In genomic region chr1:39798859-39799769, GRCh38 we compare ENCODE assay signal across 8 cellular contexts. TPM values are rescaled to one million over a fixed set of nuclear protein-coding genes. Genes with fewer than 3 reads are reported as not detected.
DNase-seq lines count a peak whose midpoint lies in the region; ATAC-seq and TF ChIP-seq lines count a peak whose summit lies in the region.
"Not testable (repeated sequence)": the region's sequence is repeated elsewhere in the genome, so short reads cannot be mapped to it uniquely, and the experiment has no call there.

No MANE protein-coding gene starts in this region.

- peak; percentile 91 for DNase-seq in NCI-H2196 (lab: John Stamatoyannopoulos, UW; ENCODE audit: unreplicated experiment)
- peak; percentile 65 to 84 (median 78) for DNase-seq in activated CD4-positive, CD25-positive, alpha-beta regulatory T cell (lab: John Stamatoyannopoulos, UW)
- DNase-seq in MCF 10A (ENCODE audit: unreplicated experiment), result peak; percentile 58
- DNase-seq in kidney glomerular epithelial cell (lab: John Stamatoyannopoulos, UW), result peak; percentile 83
- DNase-seq in stimulated activated CD4-positive, alpha-beta T cell treated with anti-CD3 and anti-CD28 coated beads, Interleukin-1b, Interleukin-23, amount 100 ng/mL, for 48 hours, result peak; percentile 92

- H3K27ac ChIP-seq in BLaER1, result peak overlapping the region; percentile 71

- not testable (repeated sequence) for H3K9ac ChIP-seq in BLaER1

- CTCF ChIA-PET in MCF 10A (lab: Yijun Ruan, JAX), result interaction anchor here (0.6 to 2.0 kb wide), 10 partner anchors 17 to 374 kb away, joined by 3 to 8 read pairs (median 4); no protein-coding TSS in a partner anchor

- POLR2A ChIA-PET in MCF 10A (lab: Yijun Ruan, JAX), result interaction anchor here (0.7 to 2.1 kb wide), 6 partner anchors 60 to 241 kb away, joined by 3 to 7 read pairs (median 4); partner anchors contain the start of genes MYCL and PPIE

- H3K36me3 ChIP-seq in BLaER1, result not testable (repeated sequence)

- peaks cover 26% of the 10 kb centered on the region for H3K4me1 Mint-ChIP-seq in MCF 10A (ENCODE audit: insufficient read depth, unreplicated experiment)

- H3K27me3 ChIP-seq in BLaER1, result not testable (repeated sequence)

- not testable (repeated sequence) for BruUV-seq in MCF 10A (replicated peaks; lab: Mats Ljungman, UMichigan)

- TF ChIP-seq CTCF in MCF 10A (IDR thresholded peaks at IDR 0.05; ENCODE audit: unreplicated experiment), result not testable (repeated sequence)

- H4K20me1 ChIP-seq in BLaER1, result not testable (repeated sequence)

- H3K4me3 ChIP-seq in BLaER1, result peak overlapping the region; percentile 51

- H3K4me1 ChIP-seq in BLaER1, result peaks cover 23% of the 10 kb centered on the region

- H3K4me2 ChIP-seq in BLaER1, result peak overlapping the region; percentile 58

- H3K36me3 Mint-ChIP-seq in MCF 10A (ENCODE audit: insufficient read depth, unreplicated experiment), result not testable (repeated sequence)

- H3K27ac Mint-ChIP-seq in MCF 10A (ENCODE audit: low read depth, unreplicated experiment), result peak overlapping the region; percentile 78

- H3K4me3 Mint-ChIP-seq in MCF 10A (ENCODE audit: unreplicated experiment), result not testable (repeated sequence)

- H3K9me3 ChIP-seq in BLaER1, result not testable (repeated sequence)

- not testable (repeated sequence) for H3K9me3 Mint-ChIP-seq in MCF 10A (ENCODE audit: unreplicated experiment)

- intact Hi-C loops in MCF 10A (cut with micrococcal nuclease), result not testable (repeated sequence)

- ATAC-seq in GM19025 (IDR thresholded peaks at IDR 0.05; ENCODE audit: low read depth, unreplicated experiment) (peak; percentile 90), HG03045 (IDR thresholded peaks at IDR 0.05; ENCODE audit: unreplicated experiment) (peak; percentile 92)

- H3K27me3 Mint-ChIP-seq in MCF 10A (ENCODE audit: insufficient read depth, unreplicated experiment), result not testable (repeated sequence)

RNA-seq across cellular contexts. Expression of gene BMP8B, which starts 10.4 kb away (rescaled TPM):
- 0.21 and 0.52 TPM in 2 replicates for total RNA-seq in MCF 10A (2022)

RNA-seq across cellular contexts. Expression of gene OXCT2, which starts 28.0 kb away (rescaled TPM):
- not detected in 2 replicates for total RNA-seq in MCF 10A (2022)

Comparison
In these comparisons a context has a peak if more than half of its experiments do, and no peak if none do; other contexts are left out.
1. Peak in every context shown above with its lines: DNase-seq, ATAC-seq, H3K4me3 ChIP-seq and H3K27ac ChIP-seq.